29 cellular contexts compared by ENCODE assay signal in genomic region chr1:19070891-19071621, GRCh38.
DNase-seq lines count a peak whose midpoint lies in the region; ATAC-seq and TF ChIP-seq lines count a peak whose summit lies in the region.
"Had no signal": no experiment of that assay in that cellular context is flagged by ENCODE, and none has a peak within 500 bp of the region (broad histone marks: within the 10 kb centered on the region; RNA-seq: fewer than 3 reads in every experiment).

No MANE protein-coding gene starts in this region.

- BruUV-seq in PC-3 (replicated peaks; lab: Mats Ljungman, UMichigan), result TSS peak; percentile 3

- no peaks in the 10 kb centered on the region for H3K27me3 ChIP-seq in PC-3 (ENCODE audit: low read length)
- H3K27me3 ChIP-seq: ascending aorta, cardiac muscle cell, foreskin keratinocyte had no signal

- H2AFZ ChIP-seq in PC-3 (ENCODE audit: low read length), result no peak overlapping the region
- H2AFZ ChIP-seq: PC-9 had no signal

- no peak for DNase-seq in activated naive CD4-positive, alpha-beta T cell treated with anti-CD3 and anti-CD28 coated beads, Interleukin-2, amount 50 U/mL, for 72 hours (ENCODE audit: low spot score in 2 of 2)
- no peak for DNase-seq in activated naive CD4-positive, alpha-beta T cell treated with anti-CD3 and anti-CD28 coated beads, Interleukin-2, amount 50 U/mL, for 16 hours
- DNase-seq in PC-3, result no peak
- no peak for DNase-seq in central memory CD8-positive, alpha-beta T cell (ENCODE audit: low spot score in 2 of 2)
- no peak for DNase-seq in stimulated activated effector memory CD8-positive, alpha-beta T cell treated with anti-CD3 and anti-CD28 coated beads, Interleukin-12 subunit alpha, Interleukin-12 subunit beta, amount 100 ng/mL, for 72 hours (ENCODE audit: low spot score in 2 of 2)
- DNase-seq in activated CD4-positive, alpha-beta T cell treated with anti-CD3 and anti-CD28 coated beads for 48 hours, result no peak
- DNase-seq in activated T-cell treated with anti-CD3 and anti-CD28 coated beads, Interleukin-2, amount 50 U/mL, for 72 hours, result no peak
- DNase-seq: 8988T; activated CD4-positive, alpha-beta T cell treated with anti-CD3 and anti-CD28 coated beads, Interleukin-2, amount 10 ng/mL, durations not matched to agents 7 days and 5 days; activated gamma-delta T cell; cortex of kidney; effector memory CD8-positive, alpha-beta T cell; foreskin keratinocyte; head of caudate nucleus; MV-4-11; naive B cell; NCI-H1436; NCI-H2081 treated with DMSO at 0.1 percent for 48 hours; NCI-H226; NCI-H526 treated with DMSO at 0.1 percent for 48 hours; NK-92 treated with Interleukin-12 subunit alpha and Interleukin-12 subunit beta, amount 100 ng/mL, for 24 hours; stimulated activated naive CD8-positive, alpha-beta T cell treated with anti-CD3 and anti-CD28 coated beads, Interleukin-15, Interleukin-2, amounts not matched to agents 100 U/mL and 50 U/mL, for 24 hours; T-helper 9 cell; WERI-Rb-1 had no signal

- H3K4me1 ChIP-seq in PC-3 (ENCODE audit: insufficient read depth, low read length), result peaks cover 23% of the 10 kb centered on the region

- H3K79me2 ChIP-seq in PC-3 (ENCODE audit: low read length), result no peaks in the 10 kb centered on the region

- TF ChIP-seq CTCF in PC-3 (conservative IDR thresholded peaks at IDR 0.05; ENCODE audit: low read depth, low read length), result no peak

- intact Hi-C loops in PC-3 (cut with micrococcal nuclease), result no loop called here

- peaks cover 24% of the 10 kb centered on the region for H3K36me3 ChIP-seq in PC-3 (ENCODE audit: low read depth, low read length)

- H3K4me1 Mint-ChIP-seq in central memory CD8-positive, alpha-beta T cell, result peaks cover 44% of the 10 kb centered on the region
- H3K4me1 Mint-ChIP-seq in stimulated activated effector memory CD8-positive, alpha-beta T cell treated with anti-CD3 and anti-CD28 coated beads, Interleukin-12 subunit alpha, Interleukin-12 subunit beta, amount 100 ng/mL, for 72 hours, result peaks cover 35% of the 10 kb centered on the region
- H3K4me1 Mint-ChIP-seq in activated T-cell treated with anti-CD3 and anti-CD28 coated beads, Interleukin-2, amount 50 U/mL, for 72 hours (ENCODE audit: low read depth), result peaks cover 36% of the 10 kb centered on the region
- H3K4me1 Mint-ChIP-seq: mesothelial cell of epicardium had no signal

- H3K4me3 ChIP-seq in PC-3 (ENCODE audit: low read length), result no peak overlapping the region
- H3K4me3 ChIP-seq: ascending aorta, cardiac muscle cell, PC-9 had no signal

- no peaks in the 10 kb centered on the region for H3K9me3 ChIP-seq in PC-3 (ENCODE audit: low read length)
- H3K9me3 ChIP-seq: ascending aorta had no signal

- no peak overlapping the region for H3K27ac ChIP-seq in PC-3 (ENCODE audit: low read length)
- H3K27ac ChIP-seq: ascending aorta, cardiac muscle cell, foreskin keratinocyte, PC-9, WERI-Rb-1 had no signal

- H3K27ac Mint-ChIP-seq in activated naive CD4-positive, alpha-beta T cell treated with anti-CD3 and anti-CD28 coated beads, Interleukin-2, amount 50 U/mL, for 72 hours, result peak overlapping the region; percentile 24 to 86
- peak overlapping the region; percentile 69 for H3K27ac Mint-ChIP-seq in central memory CD8-positive, alpha-beta T cell (ENCODE audit: low read depth)
- H3K27ac Mint-ChIP-seq in stimulated activated effector memory CD8-positive, alpha-beta T cell treated with anti-CD3 and anti-CD28 coated beads, Interleukin-12 subunit alpha, Interleukin-12 subunit beta, amount 100 ng/mL, for 72 hours, result peak overlapping the region; percentile 58
- H3K27ac Mint-ChIP-seq in activated T-cell treated with anti-CD3 and anti-CD28 coated beads, Interleukin-2, amount 50 U/mL, for 72 hours, result no peak overlapping the region
- H3K27ac Mint-ChIP-seq: activated CD4-positive, alpha-beta T cell treated with anti-CD3 and anti-CD28 coated beads, Interleukin-2, amount 10 ng/mL, durations not matched to agents 7 days and 5 days; mesothelial cell of epicardium had no signal

- POLR2A ChIA-PET in PC-3 (lab: Charles Lee; ENCODE audit: unreplicated experiment), result no interaction called here

- no peak for ATAC-seq in activated naive CD4-positive, alpha-beta T cell treated with anti-CD3 and anti-CD28 coated beads, Interleukin-2, amount 50 U/mL, for 72 hours
- no peak for ATAC-seq in PC-3
- no peak for ATAC-seq in central memory CD8-positive, alpha-beta T cell (replicated peaks; ENCODE audit: extremely low read depth, poor library complexity, severe bottlenecking)
- no peak for ATAC-seq in stimulated activated effector memory CD8-positive, alpha-beta T cell treated with anti-CD3 and anti-CD28 coated beads, Interleukin-12 subunit alpha, Interleukin-12 subunit beta, amount 100 ng/mL, for 72 hours
- ATAC-seq in GM18907 (IDR thresholded peaks at IDR 0.05; ENCODE audit: unreplicated experiment), result no peak
- ATAC-seq in activated T-cell treated with anti-CD3 and anti-CD28 coated beads, Interleukin-2, amount 50 U/mL, for 72 hours (replicated peaks in 1 of 2), result no peak
- ATAC-seq: effector memory CD8-positive, alpha-beta T cell; foreskin keratinocyte; stimulated activated naive CD8-positive, alpha-beta T cell treated with anti-CD3 and anti-CD28 coated beads, Interleukin-15, Interleukin-2, amounts not matched to agents 100 U/mL and 50 U/mL, for 24 hours had no signal

- H3K9me3 Mint-ChIP-seq in activated naive CD4-positive, alpha-beta T cell treated with anti-CD3 and anti-CD28 coated beads, Interleukin-2, amount 50 U/mL, for 72 hours, result no peaks in the 10 kb centered on the region
- no peaks in the 10 kb centered on the region for H3K9me3 Mint-ChIP-seq in central memory CD8-positive, alpha-beta T cell
- no peaks in the 10 kb centered on the region for H3K9me3 Mint-ChIP-seq in stimulated activated effector memory CD8-positive, alpha-beta T cell treated with anti-CD3 and anti-CD28 coated beads, Interleukin-12 subunit alpha, Interleukin-12 subunit beta, amount 100 ng/mL, for 72 hours
- no peaks in the 10 kb centered on the region for H3K9me3 Mint-ChIP-seq in activated T-cell treated with anti-CD3 and anti-CD28 coated beads, Interleukin-2, amount 50 U/mL, for 72 hours
- H3K9me3 Mint-ChIP-seq: activated CD4-positive, alpha-beta T cell treated with anti-CD3 and anti-CD28 coated beads, Interleukin-2, amount 10 ng/mL, durations not matched to agents 7 days and 5 days; effector memory CD8-positive, alpha-beta T cell; mesothelial cell of epicardium; naive B cell had no signal

- no peaks in the 10 kb centered on the region for H3K9me2 ChIP-seq in PC-3 (replicated peaks; ENCODE audit: low read length)

- no peak overlapping the region for H3K4me2 ChIP-seq in PC-3 (ENCODE audit: low read length)
- H3K4me2 ChIP-seq: PC-9 had no signal

- H3K4me3 Mint-ChIP-seq in central memory CD8-positive, alpha-beta T cell, result no peak overlapping the region
- H3K4me3 Mint-ChIP-seq in stimulated activated effector memory CD8-positive, alpha-beta T cell treated with anti-CD3 and anti-CD28 coated beads, Interleukin-12 subunit alpha, Interleukin-12 subunit beta, amount 100 ng/mL, for 72 hours, result no peak overlapping the region
- H3K4me3 Mint-ChIP-seq in activated T-cell treated with anti-CD3 and anti-CD28 coated beads, Interleukin-2, amount 50 U/mL, for 72 hours, result no peak overlapping the region
- H3K4me3 Mint-ChIP-seq: activated CD4-positive, alpha-beta T cell treated with anti-CD3 and anti-CD28 coated beads, Interleukin-2, amount 10 ng/mL, durations not matched to agents 7 days and 5 days; effector memory CD8-positive, alpha-beta T cell; mesothelial cell of epicardium had no signal

- H4K20me1 ChIP-seq in PC-3 (ENCODE audit: low read length), result no peaks in the 10 kb centered on the region

- no peaks in the 10 kb centered on the region for H3F3A ChIP-seq in PC-3 (ENCODE audit: low read length, unreplicated experiment)

- H3K9ac ChIP-seq in PC-3 (ENCODE audit: low read length), result no peak overlapping the region

- CTCF ChIA-PET in PC-3 (lab: Charles Lee), result no interaction called here

- H3K27me3 Mint-ChIP-seq in central memory CD8-positive, alpha-beta T cell, result no peaks in the 10 kb centered on the region
- H3K27me3 Mint-ChIP-seq in activated T-cell treated with anti-CD3 and anti-CD28 coated beads, Interleukin-2, amount 50 U/mL, for 72 hours (ENCODE audit: low read depth), result no peaks in the 10 kb centered on the region
- H3K27me3 Mint-ChIP-seq: activated CD4-positive, alpha-beta T cell treated with anti-CD3 and anti-CD28 coated beads, Interleukin-2, amount 10 ng/mL, durations not matched to agents 7 days and 5 days; effector memory CD8-positive, alpha-beta T cell; naive B cell had no signal

- H3K36me3 Mint-ChIP-seq in activated naive CD4-positive, alpha-beta T cell treated with anti-CD3 and anti-CD28 coated beads, Interleukin-2, amount 50 U/mL, for 72 hours, result peaks cover 14 to 18% of the 10 kb centered on the region in 2 donors
- peaks cover 17% of the 10 kb centered on the region for H3K36me3 Mint-ChIP-seq in central memory CD8-positive, alpha-beta T cell (ENCODE audit: insufficient read depth)
- H3K36me3 Mint-ChIP-seq in stimulated activated effector memory CD8-positive, alpha-beta T cell treated with anti-CD3 and anti-CD28 coated beads, Interleukin-12 subunit alpha, Interleukin-12 subunit beta, amount 100 ng/mL, for 72 hours, result peaks cover 35% of the 10 kb centered on the region
- peaks cover 9 to 16% of the 10 kb centered on the region in 2 donors for H3K36me3 Mint-ChIP-seq in activated T-cell treated with anti-CD3 and anti-CD28 coated beads, Interleukin-2, amount 50 U/mL, for 72 hours (ENCODE audit: insufficient read depth in 2 of 2)
